In the genomic region with DNA sequence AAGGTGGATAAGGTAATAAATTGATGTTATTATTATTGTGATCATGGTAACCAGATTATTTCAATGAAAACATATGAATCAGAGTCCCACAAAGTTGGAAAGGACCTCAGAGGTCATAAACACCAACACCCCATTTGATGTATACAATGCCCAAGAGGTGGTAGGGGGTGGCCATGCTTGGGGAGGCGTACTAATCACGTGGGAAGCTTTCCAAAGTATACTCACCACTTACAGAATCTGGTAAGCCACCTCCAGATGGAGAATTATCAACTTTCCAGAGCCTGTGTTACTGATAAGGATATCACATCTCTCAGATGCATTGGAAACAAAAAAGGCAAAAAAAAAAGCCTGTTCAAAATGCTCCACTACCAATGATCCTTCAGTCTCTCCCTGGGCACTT, we compare ENCODE assay signal across 2 cellular contexts.
TF ChIP-seq lines count a peak whose summit lies in the region.

No MANE protein-coding gene starts in this region.

TF ChIP-seq in HepG2, 621 proteins besides CTCF, POLR2A, EP300 and RAD21:
- TF ChIP-seq RBFOX2 (IDR thresholded peaks at IDR 0.05; ENCODE audit: low read depth, low read length) (peak; percentile 36; the same call in 1 of the 2 replicates), SP2 (CRISPR knock-in tag; IDR thresholded peaks at IDR 0.05) (no peak), RAD51 (IDR thresholded peaks at IDR 0.05; ENCODE audit: borderline replicate concordance) (no peak), ZKSCAN5 (CRISPR knock-in tag; IDR thresholded peaks at IDR 0.05) (no peak)

TF ChIP-seq in K562, 482 proteins besides CTCF, POLR2A, EP300 and RAD21:
- TF ChIP-seq ARID1B (IDR thresholded peaks at IDR 0.05) (0 out of 2 replicates have a peak, but pooled peaks have one; percentile 9), NR2F6 (CRISPR knock-in tag; IDR thresholded peaks at IDR 0.05) (no peak), ZNF184 (CRISPR knock-in tag; IDR thresholded peaks at IDR 0.05) (no peak), HMGN3 (IDR thresholded peaks at IDR 0.05; ENCODE audit: borderline replicate concordance, extremely low read depth, insufficient read length, low read depth, low read length) (no peak), SP2 (IDR thresholded peaks at IDR 0.05; ENCODE audit: extremely low read depth, low read depth, low read length, poor library complexity, severe bottlenecking) (no peak), POLR2AphosphoS2 (IDR thresholded peaks at IDR 0.05; ENCODE audit: low read length) (no peak), KAT7 (CRISPR knock-in tag; IDR thresholded peaks at IDR 0.05; ENCODE audit: borderline replicate concordance) (no peak), ZNF764 (CRISPR knock-in tag; IDR thresholded peaks at IDR 0.05; ENCODE audit: low read depth) (no peak), CBFA2T3 (IDR thresholded peaks at IDR 0.05) (peak; percentile 43; the same call in 1 of the 2 replicates), ZNF165 (CRISPR knock-in tag; IDR thresholded peaks at IDR 0.05; ENCODE audit: borderline replicate concordance) (no peak), BMI1 (IDR thresholded peaks at IDR 0.05; ENCODE audit: low read length) (no peak), CBFA2T2 (conservative IDR thresholded peaks at IDR 0.05) (peak; percentile 25; the same call in 1 of the 2 replicates), CREBBP (IDR thresholded peaks at IDR 0.05; ENCODE audit: low read depth, low read length) (no peak)
- TF ChIP-seq, protein P1, sequence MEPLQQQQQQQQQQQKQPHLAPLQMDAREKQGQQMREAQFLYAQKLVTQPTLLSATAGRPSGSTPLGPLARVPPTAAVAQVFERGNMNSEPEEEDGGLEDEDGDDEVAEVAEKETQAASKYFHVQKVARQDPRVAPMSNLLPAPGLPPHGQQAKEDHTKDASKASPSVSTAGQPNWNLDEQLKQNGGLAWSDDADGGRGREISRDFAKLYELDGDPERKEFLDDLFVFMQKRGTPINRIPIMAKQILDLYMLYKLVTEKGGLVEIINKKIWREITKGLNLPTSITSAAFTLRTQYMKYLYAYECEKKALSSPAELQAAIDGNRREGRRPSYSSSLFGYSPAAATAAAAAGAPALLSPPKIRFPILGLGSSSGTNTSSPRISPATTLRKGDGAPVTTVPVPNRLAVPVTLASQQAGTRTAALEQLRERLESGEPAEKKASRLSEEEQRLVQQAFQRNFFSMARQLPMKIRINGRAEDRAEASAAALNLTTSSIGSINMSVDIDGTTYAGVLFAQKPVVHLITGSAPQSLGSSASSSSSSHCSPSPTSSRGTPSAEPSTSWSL (CRISPR knock-in tag; IDR thresholded peaks at IDR 0.05; ENCODE audit: borderline replicate concordance) = no peak
- TF ChIP-seq, protein P2, sequence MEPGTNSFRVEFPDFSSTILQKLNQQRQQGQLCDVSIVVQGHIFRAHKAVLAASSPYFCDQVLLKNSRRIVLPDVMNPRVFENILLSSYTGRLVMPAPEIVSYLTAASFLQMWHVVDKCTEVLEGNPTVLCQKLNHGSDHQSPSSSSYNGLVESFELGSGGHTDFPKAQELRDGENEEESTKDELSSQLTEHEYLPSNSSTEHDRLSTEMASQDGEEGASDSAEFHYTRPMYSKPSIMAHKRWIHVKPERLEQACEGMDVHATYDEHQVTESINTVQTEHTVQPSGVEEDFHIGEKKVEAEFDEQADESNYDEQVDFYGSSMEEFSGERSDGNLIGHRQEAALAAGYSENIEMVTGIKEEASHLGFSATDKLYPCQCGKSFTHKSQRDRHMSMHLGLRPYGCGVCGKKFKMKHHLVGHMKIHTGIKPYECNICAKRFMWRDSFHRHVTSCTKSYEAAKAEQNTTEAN (CRISPR knock-in tag; IDR thresholded peaks at IDR 0.05) = no peak
- TF ChIP-seq, protein P3, sequence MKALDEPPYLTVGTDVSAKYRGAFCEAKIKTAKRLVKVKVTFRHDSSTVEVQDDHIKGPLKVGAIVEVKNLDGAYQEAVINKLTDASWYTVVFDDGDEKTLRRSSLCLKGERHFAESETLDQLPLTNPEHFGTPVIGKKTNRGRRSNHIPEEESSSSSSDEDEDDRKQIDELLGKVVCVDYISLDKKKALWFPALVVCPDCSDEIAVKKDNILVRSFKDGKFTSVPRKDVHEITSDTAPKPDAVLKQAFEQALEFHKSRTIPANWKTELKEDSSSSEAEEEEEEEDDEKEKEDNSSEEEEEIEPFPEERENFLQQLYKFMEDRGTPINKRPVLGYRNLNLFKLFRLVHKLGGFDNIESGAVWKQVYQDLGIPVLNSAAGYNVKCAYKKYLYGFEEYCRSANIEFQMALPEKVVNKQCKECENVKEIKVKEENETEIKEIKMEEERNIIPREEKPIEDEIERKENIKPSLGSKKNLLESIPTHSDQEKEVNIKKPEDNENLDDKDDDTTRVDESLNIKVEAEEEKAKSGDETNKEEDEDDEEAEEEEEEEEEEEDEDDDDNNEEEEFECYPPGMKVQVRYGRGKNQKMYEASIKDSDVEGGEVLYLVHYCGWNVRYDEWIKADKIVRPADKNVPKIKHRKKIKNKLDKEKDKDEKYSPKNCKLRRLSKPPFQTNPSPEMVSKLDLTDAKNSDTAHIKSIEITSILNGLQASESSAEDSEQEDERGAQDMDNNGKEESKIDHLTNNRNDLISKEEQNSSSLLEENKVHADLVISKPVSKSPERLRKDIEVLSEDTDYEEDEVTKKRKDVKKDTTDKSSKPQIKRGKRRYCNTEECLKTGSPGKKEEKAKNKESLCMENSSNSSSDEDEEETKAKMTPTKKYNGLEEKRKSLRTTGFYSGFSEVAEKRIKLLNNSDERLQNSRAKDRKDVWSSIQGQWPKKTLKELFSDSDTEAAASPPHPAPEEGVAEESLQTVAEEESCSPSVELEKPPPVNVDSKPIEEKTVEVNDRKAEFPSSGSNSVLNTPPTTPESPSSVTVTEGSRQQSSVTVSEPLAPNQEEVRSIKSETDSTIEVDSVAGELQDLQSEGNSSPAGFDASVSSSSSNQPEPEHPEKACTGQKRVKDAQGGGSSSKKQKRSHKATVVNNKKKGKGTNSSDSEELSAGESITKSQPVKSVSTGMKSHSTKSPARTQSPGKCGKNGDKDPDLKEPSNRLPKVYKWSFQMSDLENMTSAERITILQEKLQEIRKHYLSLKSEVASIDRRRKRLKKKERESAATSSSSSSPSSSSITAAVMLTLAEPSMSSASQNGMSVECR (CRISPR knock-in tag; IDR thresholded peaks at IDR 0.05) = no peak
- TF ChIP-seq, protein P4, sequence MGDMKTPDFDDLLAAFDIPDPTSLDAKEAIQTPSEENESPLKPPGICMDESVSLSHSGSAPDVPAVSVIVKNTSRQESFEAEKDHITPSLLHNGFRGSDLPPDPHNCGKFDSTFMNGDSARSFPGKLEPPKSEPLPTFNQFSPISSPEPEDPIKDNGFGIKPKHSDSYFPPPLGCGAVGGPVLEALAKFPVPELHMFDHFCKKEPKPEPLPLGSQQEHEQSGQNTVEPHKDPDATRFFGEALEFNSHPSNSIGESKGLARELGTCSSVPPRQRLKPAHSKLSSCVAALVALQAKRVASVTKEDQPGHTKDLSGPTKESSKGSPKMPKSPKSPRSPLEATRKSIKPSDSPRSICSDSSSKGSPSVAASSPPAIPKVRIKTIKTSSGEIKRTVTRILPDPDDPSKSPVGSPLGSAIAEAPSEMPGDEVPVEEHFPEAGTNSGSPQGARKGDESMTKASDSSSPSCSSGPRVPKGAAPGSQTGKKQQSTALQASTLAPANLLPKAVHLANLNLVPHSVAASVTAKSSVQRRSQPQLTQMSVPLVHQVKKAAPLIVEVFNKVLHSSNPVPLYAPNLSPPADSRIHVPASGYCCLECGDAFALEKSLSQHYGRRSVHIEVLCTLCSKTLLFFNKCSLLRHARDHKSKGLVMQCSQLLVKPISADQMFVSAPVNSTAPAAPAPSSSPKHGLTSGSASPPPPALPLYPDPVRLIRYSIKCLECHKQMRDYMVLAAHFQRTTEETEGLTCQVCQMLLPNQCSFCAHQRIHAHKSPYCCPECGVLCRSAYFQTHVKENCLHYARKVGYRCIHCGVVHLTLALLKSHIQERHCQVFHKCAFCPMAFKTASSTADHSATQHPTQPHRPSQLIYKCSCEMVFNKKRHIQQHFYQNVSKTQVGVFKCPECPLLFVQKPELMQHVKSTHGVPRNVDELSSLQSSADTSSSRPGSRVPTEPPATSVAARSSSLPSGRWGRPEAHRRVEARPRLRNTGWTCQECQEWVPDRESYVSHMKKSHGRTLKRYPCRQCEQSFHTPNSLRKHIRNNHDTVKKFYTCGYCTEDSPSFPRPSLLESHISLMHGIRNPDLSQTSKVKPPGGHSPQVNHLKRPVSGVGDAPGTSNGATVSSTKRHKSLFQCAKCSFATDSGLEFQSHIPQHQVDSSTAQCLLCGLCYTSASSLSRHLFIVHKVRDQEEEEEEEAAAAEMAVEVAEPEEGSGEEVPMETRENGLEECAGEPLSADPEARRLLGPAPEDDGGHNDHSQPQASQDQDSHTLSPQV (IDR thresholded peaks at IDR 0.05) = no peak
- TF ChIP-seq, protein P5, sequence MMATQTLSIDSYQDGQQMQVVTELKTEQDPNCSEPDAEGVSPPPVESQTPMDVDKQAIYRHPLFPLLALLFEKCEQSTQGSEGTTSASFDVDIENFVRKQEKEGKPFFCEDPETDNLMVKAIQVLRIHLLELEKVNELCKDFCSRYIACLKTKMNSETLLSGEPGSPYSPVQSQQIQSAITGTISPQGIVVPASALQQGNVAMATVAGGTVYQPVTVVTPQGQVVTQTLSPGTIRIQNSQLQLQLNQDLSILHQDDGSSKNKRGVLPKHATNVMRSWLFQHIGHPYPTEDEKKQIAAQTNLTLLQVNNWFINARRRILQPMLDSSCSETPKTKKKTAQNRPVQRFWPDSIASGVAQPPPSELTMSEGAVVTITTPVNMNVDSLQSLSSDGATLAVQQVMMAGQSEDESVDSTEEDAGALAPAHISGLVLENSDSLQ (IDR thresholded peaks at IDR 0.05) = no peak
